In the genomic region with DNA sequence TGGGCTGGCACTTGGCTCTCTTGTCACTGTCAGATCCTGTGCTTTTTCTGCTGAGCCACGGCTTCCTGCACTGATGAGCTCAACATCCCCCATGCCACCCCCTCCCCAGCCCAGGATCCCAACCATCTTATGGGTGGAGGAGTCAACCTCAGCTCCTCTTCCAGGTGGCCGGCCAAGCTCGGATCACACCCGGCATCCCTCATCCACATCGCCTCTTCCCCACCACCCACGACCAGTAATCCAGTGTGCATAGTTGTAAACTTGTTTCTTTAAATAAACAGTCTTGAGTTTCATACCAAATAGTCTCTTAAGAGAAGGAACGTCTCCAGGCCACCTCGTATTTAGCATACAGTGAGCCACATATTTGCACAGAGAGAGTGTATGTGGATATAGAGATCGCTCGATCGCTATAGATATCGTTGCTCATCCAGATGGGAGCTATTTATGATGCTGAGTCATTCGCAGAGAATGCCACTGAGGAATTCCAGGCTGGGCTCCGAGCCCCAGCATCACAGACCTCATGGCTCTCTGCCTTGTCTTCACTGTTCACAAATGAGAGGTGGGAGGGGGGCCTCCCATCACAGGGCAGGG, we compare ENCODE assay signal across 13 cellular contexts.
DNase-seq lines count a peak whose midpoint lies in the region; ATAC-seq and TF ChIP-seq lines count a peak whose summit lies in the region.
"Had no signal": no experiment of that assay in that cellular context is flagged by ENCODE, and none has a peak within 500 bp of the region (broad histone marks: within the 10 kb centered on the region; RNA-seq: fewer than 3 reads in every experiment).

No MANE protein-coding gene starts in this region.

- no peak for TF ChIP-seq POLR2A in suprapubic skin (IDR thresholded peaks at IDR 0.05)

- H3K9me3 ChIP-seq in HUES64 (ENCODE audit: insufficient read depth, low read depth, low read length) (no peaks in the 10 kb centered on the region), suprapubic skin (no peaks in the 10 kb centered on the region)

- H3K9ac ChIP-seq in HUES64 (ENCODE audit: low read depth, low read length) (peak overlapping the region; percentile 15; the same call in 1 of the 2 replicates), mesendoderm (ENCODE audit: low read length) (no peak overlapping the region)

- CTCF ChIA-PET in BJ (lab: Yijun Ruan, JAX) = interaction anchor here (0.9 to 1.4 kb wide), 2 partner anchors 42 to 80 kb away, joined by 3 read pairs; no protein-coding TSS in a partner anchor

- H3K79me2 ChIP-seq in mesendoderm (ENCODE audit: control insufficient read depth, insufficient read depth, low read length) = no peaks in the 10 kb centered on the region

- H3K23ac ChIP-seq in mesendoderm (ENCODE audit: low read length) = peak overlapping the region; percentile 45

- no peak overlapping the region for H3K27ac ChIP-seq in HUES64 (ENCODE audit: low read depth, low read length)
- no peak overlapping the region for H3K27ac ChIP-seq in mesendoderm (ENCODE audit: low read depth, low read length)
- no peak overlapping the region for H3K27ac ChIP-seq in suprapubic skin

- no peak overlapping the region for H3K4me2 ChIP-seq in mesendoderm (ENCODE audit: low read length)

- no peak overlapping the region for H3K4ac ChIP-seq in mesendoderm (ENCODE audit: low read depth, low read length)

- no peak overlapping the region for H2BK15ac ChIP-seq in mesendoderm (replicated peaks; ENCODE audit: low read depth)

- no peaks in the 10 kb centered on the region for H3K36me3 ChIP-seq in BJ (ENCODE audit: control insufficient read depth, insufficient read depth, low read length)
- no peaks in the 10 kb centered on the region for H3K36me3 ChIP-seq in HUES64 (ENCODE audit: insufficient read depth, low read length)
- no peaks in the 10 kb centered on the region for H3K36me3 ChIP-seq in mesendoderm (ENCODE audit: control insufficient read depth, insufficient read depth, low read length)
- H3K36me3 ChIP-seq in suprapubic skin = no peaks in the 10 kb centered on the region

- H3K4me3 ChIP-seq in BJ (ENCODE audit: low read depth, low read length) (no peak overlapping the region), HUES64 (ENCODE audit: low read length) (no peak overlapping the region), astrocyte of the spinal cord (ENCODE audit: low read depth, low read length) (no peak overlapping the region), mesendoderm (ENCODE audit: low read length) (no peak overlapping the region), suprapubic skin (no peak overlapping the region)

- DNase-seq in BJ (ENCODE audit: low read depth) (peak; percentile 86), astrocyte of the spinal cord (ENCODE audit: low read depth, low spot score) (peak; percentile 63), mesendoderm (peak; percentile 90), NCI-H345 treated with DMSO at 0.1 percent for 48 hours (lab: John Stamatoyannopoulos, UW; ENCODE audit: unreplicated experiment) (no peak), suprapubic skin (ENCODE audit: low spot score in 2 of 2) (no peak)
- DNase-seq: activated T-cell treated with anti-CD3 and anti-CD28 coated beads for 4 hours; NCI-H1436; stimulated activated naive CD4-positive, alpha-beta T cell; T-helper 2 cell had no signal

- TF ChIP-seq CTCF in BJ (IDR thresholded peaks at IDR 0.05; ENCODE audit: insufficient read depth, low read depth, low read length) = no peak
- no peak for TF ChIP-seq CTCF in astrocyte of the spinal cord (IDR thresholded peaks at IDR 0.05; ENCODE audit: low read depth, low read length)
- no peak for TF ChIP-seq CTCF in suprapubic skin (IDR thresholded peaks at IDR 0.05)

- H3K18ac ChIP-seq in mesendoderm (ENCODE audit: low read length) = no peak overlapping the region

- no peaks in the 10 kb centered on the region for H3K79me1 ChIP-seq in mesendoderm (ENCODE audit: low read length)

- no peak for TF ChIP-seq EP300 in suprapubic skin (IDR thresholded peaks at IDR 0.05)

- no peak overlapping the region for H4K5ac ChIP-seq in mesendoderm (ENCODE audit: low read length)

- no peak overlapping the region for H4K8ac ChIP-seq in mesendoderm (ENCODE audit: low read depth, low read length)

- 63% methylated on average over 11 of the region's 14 CpGs for WGBS in HUES64
- WGBS in mesendoderm (ENCODE audit: extremely low coverage, insufficient coverage, low lambda C conversion rate) = no CpG with 5 or more reads among the region's 14 CpGs
- 32% methylated on average over 14 of the region's 14 CpGs for WGBS in suprapubic skin

- H2BK5ac ChIP-seq in mesendoderm (ENCODE audit: low read length) = no peak overlapping the region

- POLR2A ChIA-PET in BJ (lab: Charles Lee) = no interaction called here

- H3K56ac ChIP-seq in mesendoderm (ENCODE audit: low read length) = no peak overlapping the region

- H3K27me3 ChIP-seq in BJ (ENCODE audit: control insufficient read depth, insufficient read depth, low read length) (peaks cover 5% of the 10 kb centered on the region), HUES64 (ENCODE audit: insufficient read depth, low read length) (no peaks in the 10 kb centered on the region), mesendoderm (ENCODE audit: insufficient read depth, low read length, poor library complexity) (no peaks in the 10 kb centered on the region), suprapubic skin (peaks cover 24% of the 10 kb centered on the region)

- H2BK120ac ChIP-seq in mesendoderm (ENCODE audit: low read depth, low read length) = no peak overlapping the region

- in situ Hi-C loops in astrocyte of the spinal cord (cut with HindIII; ENCODE audit: low sequenced_read_pairs) = no loop called here

- H2AK5ac ChIP-seq in mesendoderm (ENCODE audit: low read length) = no peak overlapping the region

- H3K4me1 ChIP-seq in HUES64 (ENCODE audit: insufficient read depth, low read length) (peaks cover 14% of the 10 kb centered on the region), mesendoderm (ENCODE audit: control insufficient read depth, low read depth, low read length) (peaks cover 5% of the 10 kb centered on the region), suprapubic skin (no peaks in the 10 kb centered on the region)

- ATAC-seq in GM18519 (IDR thresholded peaks at IDR 0.05; ENCODE audit: low FRiP score, unreplicated experiment) (no peak), GM21576 (IDR thresholded peaks at IDR 0.05; ENCODE audit: unreplicated experiment) (no peak)
- ATAC-seq: left lobe of liver had no signal

Comparison
In these comparisons a context has a peak if more than half of its experiments do, and no peak if none do; other contexts are left out.
1. DNase-seq: peak in BJ (single experiment), astrocyte of the spinal cord (single experiment) and mesendoderm (single experiment); none in NCI-H345 treated with DMSO at 0.1 percent for 48 hours (single experiment) and suprapubic skin (0 of 2).